Comparison of ENCODE assay signal across 1 cellular context in the genomic region with DNA sequence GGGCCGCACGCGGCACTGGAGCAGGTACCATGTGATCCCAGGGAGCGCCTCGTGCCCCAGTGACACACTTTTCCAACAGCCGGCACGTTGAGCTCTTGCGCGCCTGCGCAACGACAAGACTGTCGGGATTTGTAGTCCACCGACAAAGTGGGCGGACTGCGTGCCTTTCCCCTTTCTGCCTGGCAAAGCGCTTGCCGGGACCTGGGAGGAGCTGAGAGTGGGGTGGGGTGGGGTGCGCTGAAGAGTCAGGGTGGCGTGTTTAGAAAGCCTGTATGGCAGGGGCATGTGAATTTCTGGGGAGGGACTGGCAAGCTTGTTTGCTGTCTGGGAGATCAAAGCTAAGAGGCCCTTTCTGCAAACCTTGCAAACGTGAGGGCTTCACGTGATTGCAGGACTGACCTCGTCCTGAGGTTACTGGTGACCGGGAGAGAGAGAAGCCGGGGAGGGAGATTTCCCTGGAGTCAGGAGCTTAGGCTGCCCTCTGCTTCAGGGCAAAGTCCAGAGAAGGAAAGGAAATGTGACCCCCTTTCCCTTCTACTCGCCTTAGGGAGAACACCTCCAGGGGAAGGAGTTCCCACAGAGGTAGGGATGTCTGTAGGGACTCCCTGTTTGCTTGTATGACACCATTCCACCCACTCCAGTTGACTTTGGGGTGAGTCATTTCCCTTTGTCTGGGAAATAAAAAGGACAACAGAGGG.
TF ChIP-seq lines count a peak whose summit lies in the region.

No MANE protein-coding gene starts in this region.

TF ChIP-seq in HepG2, 621 proteins besides CTCF, POLR2A, EP300 and RAD21 (continued from another document and continues in another):
- TF ChIP-seq GMEB1 (CRISPR knock-in tag; IDR thresholded peaks at IDR 0.05; ENCODE audit: borderline replicate concordance): peak; percentile 91
- peak; percentile 29 for TF ChIP-seq XRCC5 (optimal IDR thresholded peaks at IDR 0.05; ENCODE audit: low read length)
- no peak for TF ChIP-seq MLLT10 (CRISPR knock-in tag; IDR thresholded peaks at IDR 0.05)
- peak; percentile 93 for TF ChIP-seq DMAP1 (CRISPR knock-in tag; IDR thresholded peaks at IDR 0.05)
- peak; percentile 98; the same call in 1 of the 2 replicates for TF ChIP-seq ZNF225 (CRISPR knock-in tag; IDR thresholded peaks at IDR 0.05)
- no peak for TF ChIP-seq HNRNPUL1 (IDR thresholded peaks at IDR 0.05; ENCODE audit: low read depth, low read length)
- TF ChIP-seq IRF2 (CRISPR knock-in tag; IDR thresholded peaks at IDR 0.05): peak; percentile 91
- TF ChIP-seq MBNL3 (CRISPR knock-in tag; conservative IDR thresholded peaks at IDR 0.05): no peak
- peak; percentile 57 for TF ChIP-seq SIX4 (CRISPR knock-in tag; IDR thresholded peaks at IDR 0.05)
- peak; percentile 99 for TF ChIP-seq PAX8 (CRISPR knock-in tag; IDR thresholded peaks at IDR 0.05; ENCODE audit: borderline replicate concordance)
- peak; percentile 96 for TF ChIP-seq ZNF253 (CRISPR knock-in tag; IDR thresholded peaks at IDR 0.05; ENCODE audit: borderline replicate concordance)
- TF ChIP-seq DR1 (CRISPR knock-in tag; IDR thresholded peaks at IDR 0.05): peak; percentile 87; the same call in 1 of the 2 replicates
- TF ChIP-seq MEF2D (CRISPR knock-in tag; IDR thresholded peaks at IDR 0.05): peak; percentile 96
- TF ChIP-seq, protein P1, sequence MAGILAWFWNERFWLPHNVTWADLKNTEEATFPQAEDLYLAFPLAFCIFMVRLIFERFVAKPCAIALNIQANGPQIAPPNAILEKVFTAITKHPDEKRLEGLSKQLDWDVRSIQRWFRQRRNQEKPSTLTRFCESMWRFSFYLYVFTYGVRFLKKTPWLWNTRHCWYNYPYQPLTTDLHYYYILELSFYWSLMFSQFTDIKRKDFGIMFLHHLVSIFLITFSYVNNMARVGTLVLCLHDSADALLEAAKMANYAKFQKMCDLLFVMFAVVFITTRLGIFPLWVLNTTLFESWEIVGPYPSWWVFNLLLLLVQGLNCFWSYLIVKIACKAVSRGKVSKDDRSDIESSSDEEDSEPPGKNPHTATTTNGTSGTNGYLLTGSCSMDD (CRISPR knock-in tag; IDR thresholded peaks at IDR 0.05): 0 out of 2 replicates have a peak, but pooled peaks have one; percentile 84
- TF ChIP-seq KMT2A (CRISPR knock-in tag; IDR thresholded peaks at IDR 0.05): no peak; the same call in 1 of the 2 replicates
- peak; percentile 100 for TF ChIP-seq ZNF230 (CRISPR knock-in tag; IDR thresholded peaks at IDR 0.05)
- TF ChIP-seq ZNF3 (CRISPR knock-in tag; IDR thresholded peaks at IDR 0.05): no peak
- TF ChIP-seq HIVEP1 (CRISPR knock-in tag; IDR thresholded peaks at IDR 0.05): peak; percentile 99
- TF ChIP-seq ZBTB44 (CRISPR knock-in tag; IDR thresholded peaks at IDR 0.05): peak; percentile 28; the same call in 1 of the 2 replicates
- TF ChIP-seq BCL6 (CRISPR knock-in tag; IDR thresholded peaks at IDR 0.05): peak; percentile 98
- 0 out of 2 replicates have a peak, but pooled peaks have one; percentile 74 for TF ChIP-seq ZFYVE20 (CRISPR knock-in tag; IDR thresholded peaks at IDR 0.05; ENCODE audit: borderline replicate concordance, low read depth)
- TF ChIP-seq ONECUT2 (CRISPR knock-in tag; IDR thresholded peaks at IDR 0.05): peak; percentile 50; the same call in 1 of the 2 replicates
- TF ChIP-seq XBP1 (CRISPR knock-in tag; IDR thresholded peaks at IDR 0.05): peak; percentile 79; the same call in 1 of the 2 replicates
- TF ChIP-seq HMGA1 (CRISPR knock-in tag; conservative IDR thresholded peaks at IDR 0.05): no peak
- TF ChIP-seq ZNF556 (CRISPR knock-in tag; IDR thresholded peaks at IDR 0.05; ENCODE audit: borderline replicate concordance): peak; percentile 94
- no peak for TF ChIP-seq TCF12 (IDR thresholded peaks at IDR 0.05)
- 0 out of 2 replicates have a peak, but pooled peaks have one; percentile 47 for TF ChIP-seq TCF12 (CRISPR knock-in tag; IDR thresholded peaks at IDR 0.05)
- peak in 1 of 2 experiments; percentile 88; a peak in 3 of 4 replicates for TF ChIP-seq NR2F1 (CRISPR knock-in tag; IDR thresholded peaks at IDR 0.05)
- TF ChIP-seq WIZ (CRISPR knock-in tag; IDR thresholded peaks at IDR 0.05): no peak
- no peak for TF ChIP-seq ZFP82 (CRISPR knock-in tag; IDR thresholded peaks at IDR 0.05; ENCODE audit: borderline replicate concordance)
- peak; percentile 71; the same call in 1 of the 2 replicates for TF ChIP-seq KDM3A (CRISPR knock-in tag; IDR thresholded peaks at IDR 0.05; ENCODE audit: low read depth)
- peak; percentile 97 for TF ChIP-seq BRCA1 (CRISPR knock-in tag; IDR thresholded peaks at IDR 0.05)
- peak; percentile 98 for TF ChIP-seq EED (CRISPR knock-in tag; IDR thresholded peaks at IDR 0.05)
- peak; percentile 75 for TF ChIP-seq FOXK2 (IDR thresholded peaks at IDR 0.05)
- TF ChIP-seq ZNF530 (CRISPR knock-in tag; IDR thresholded peaks at IDR 0.05; ENCODE audit: low read depth): no peak
- TF ChIP-seq E2F1 (CRISPR knock-in tag; IDR thresholded peaks at IDR 0.05): peak; percentile 88
- TF ChIP-seq ZNF350 (CRISPR knock-in tag; IDR thresholded peaks at IDR 0.05; ENCODE audit: borderline replicate concordance, low read depth): peak; percentile 86; the same call in 1 of the 2 replicates
- peak; percentile 95; the same call in 1 of the 2 replicates for TF ChIP-seq ZNF224 (CRISPR knock-in tag; IDR thresholded peaks at IDR 0.05)
- peak; percentile 98 for TF ChIP-seq ZNF451 (CRISPR knock-in tag; IDR thresholded peaks at IDR 0.05)
- TF ChIP-seq ZNF569 (CRISPR knock-in tag; IDR thresholded peaks at IDR 0.05; ENCODE audit: borderline replicate concordance): peak; percentile 97; the same call in 1 of the 2 replicates
- TF ChIP-seq SRSF4 (IDR thresholded peaks at IDR 0.05; ENCODE audit: low read depth, low read length, poor library complexity, severe bottlenecking): no peak
- 0 out of 2 replicates have a peak, but pooled peaks have one; percentile 83 for TF ChIP-seq ETS1 (CRISPR knock-in tag; IDR thresholded peaks at IDR 0.05)
- TF ChIP-seq ZNF557 (CRISPR knock-in tag; IDR thresholded peaks at IDR 0.05): peak; percentile 97; the same call in 1 of the 2 replicates
- TF ChIP-seq ZNF484 (CRISPR knock-in tag; IDR thresholded peaks at IDR 0.05; ENCODE audit: borderline replicate concordance, low read depth): peak; percentile 96; the same call in 1 of the 2 replicates
- TF ChIP-seq CBFB (CRISPR knock-in tag; IDR thresholded peaks at IDR 0.05): peak; percentile 81
- no peak for TF ChIP-seq RFX1 (IDR thresholded peaks at IDR 0.05)
- TF ChIP-seq FOXO1 (CRISPR knock-in tag; IDR thresholded peaks at IDR 0.05): peak; percentile 15
- TF ChIP-seq, protein P2, sequence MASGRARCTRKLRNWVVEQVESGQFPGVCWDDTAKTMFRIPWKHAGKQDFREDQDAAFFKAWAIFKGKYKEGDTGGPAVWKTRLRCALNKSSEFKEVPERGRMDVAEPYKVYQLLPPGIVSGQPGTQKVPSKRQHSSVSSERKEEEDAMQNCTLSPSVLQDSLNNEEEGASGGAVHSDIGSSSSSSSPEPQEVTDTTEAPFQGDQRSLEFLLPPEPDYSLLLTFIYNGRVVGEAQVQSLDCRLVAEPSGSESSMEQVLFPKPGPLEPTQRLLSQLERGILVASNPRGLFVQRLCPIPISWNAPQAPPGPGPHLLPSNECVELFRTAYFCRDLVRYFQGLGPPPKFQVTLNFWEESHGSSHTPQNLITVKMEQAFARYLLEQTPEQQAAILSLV (CRISPR knock-in tag; IDR thresholded peaks at IDR 0.05; ENCODE audit: borderline replicate concordance): peak; percentile 93; the same call in 1 of the 2 replicates
- TF ChIP-seq, protein P3, sequence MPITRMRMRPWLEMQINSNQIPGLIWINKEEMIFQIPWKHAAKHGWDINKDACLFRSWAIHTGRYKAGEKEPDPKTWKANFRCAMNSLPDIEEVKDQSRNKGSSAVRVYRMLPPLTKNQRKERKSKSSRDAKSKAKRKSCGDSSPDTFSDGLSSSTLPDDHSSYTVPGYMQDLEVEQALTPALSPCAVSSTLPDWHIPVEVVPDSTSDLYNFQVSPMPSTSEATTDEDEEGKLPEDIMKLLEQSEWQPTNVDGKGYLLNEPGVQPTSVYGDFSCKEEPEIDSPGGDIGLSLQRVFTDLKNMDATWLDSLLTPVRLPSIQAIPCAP (CRISPR knock-in tag; IDR thresholded peaks at IDR 0.05; ENCODE audit: low read depth): peak; percentile 95; the same call in 1 of the 2 replicates
